In genomic region chr3:79247367-79248103, GRCh38 we compare ENCODE assay signal across 13 cellular contexts.
A peak's percentile ranks its signal among the peaks of the same experiment; 100 is the strongest.
DNase-seq lines count a peak whose midpoint lies in the region; ATAC-seq, FAIRE-seq and TF ChIP-seq lines count a peak whose summit lies in the region.
"Had no signal": no experiment of that assay in that cellular context is flagged by ENCODE, and none has a peak within 500 bp of the region (broad histone marks: within the 10 kb centered on the region; RNA-seq: fewer than 3 reads in every experiment).

No MANE protein-coding gene starts in this region.

- H3K9me3 ChIP-seq in skeletal muscle satellite cell (replicated peaks; ENCODE audit: low read length) = no peaks in the 10 kb centered on the region
- H3K9me3 ChIP-seq in breast epithelium = no peaks in the 10 kb centered on the region
- no peaks in the 10 kb centered on the region for H3K9me3 ChIP-seq in Caco-2
- H3K9me3 ChIP-seq: transverse colon had no signal

- H3K27ac ChIP-seq in breast epithelium = no peak overlapping the region
- H3K27ac ChIP-seq: PC-9 had no signal

- peak; percentile 88 for FAIRE-seq in islet of Langerhans (lab: Jason Lieb, UNC)

- H3K4me3 Mint-ChIP-seq in HFFc6 (no peak overlapping the region), Caco-2 (ENCODE audit: unreplicated experiment) (no peak overlapping the region)
- H3K4me3 Mint-ChIP-seq: activated CD4-positive, alpha-beta memory T cell treated with anti-CD3 and anti-CD28 coated beads for 36 hours had no signal

- no peaks in the 10 kb centered on the region for H3K36me3 Mint-ChIP-seq in HFFc6 (ENCODE audit: low read depth)
- H3K36me3 Mint-ChIP-seq in Caco-2 (ENCODE audit: insufficient read depth, unreplicated experiment) = no peaks in the 10 kb centered on the region
- H3K36me3 Mint-ChIP-seq: activated CD4-positive, alpha-beta memory T cell treated with anti-CD3 and anti-CD28 coated beads for 36 hours had no signal

- H3K9me3 Mint-ChIP-seq in HFFc6 (no peaks in the 10 kb centered on the region), Caco-2 (ENCODE audit: unreplicated experiment) (no peaks in the 10 kb centered on the region)

- H3K27me3 ChIP-seq in skeletal muscle satellite cell (ENCODE audit: control insufficient read depth, insufficient read depth, low read length) = no peaks in the 10 kb centered on the region
- no peaks in the 10 kb centered on the region for H3K27me3 ChIP-seq in breast epithelium
- no peaks in the 10 kb centered on the region for H3K27me3 ChIP-seq in Caco-2 (replicated peaks; ENCODE audit: control insufficient read depth, insufficient read depth, low read length)
- H3K27me3 ChIP-seq: transverse colon had no signal

- CTCF ChIA-PET in Caco-2 (lab: Charles Lee) = no interaction called here

- TF ChIP-seq POLR2A in breast epithelium (IDR thresholded peaks at IDR 0.05) = no peak

- H3K36me3 ChIP-seq in skeletal muscle satellite cell (ENCODE audit: insufficient read depth, low read length) = no peaks in the 10 kb centered on the region
- H3K36me3 ChIP-seq in breast epithelium = no peaks in the 10 kb centered on the region
- H3K36me3 ChIP-seq in Caco-2 (ENCODE audit: control insufficient read depth, insufficient read depth, low read length) = no peaks in the 10 kb centered on the region
- H3K36me3 ChIP-seq: transverse colon had no signal

- intact Hi-C loops in breast epithelium (cut with DNase I; ENCODE audit: low total_unique reads) = no loop called here
- intact Hi-C loops in Caco-2 (cut with micrococcal nuclease; ENCODE audit: unreplicated experiment) = no loop called here

- H3K4me3 ChIP-seq in cardiac fibroblast (replicated peaks in 1 of 2; ENCODE audit: low read depth in 2 of 2, low read length in 2 of 2) (no peak overlapping the region), skeletal muscle satellite cell (ENCODE audit: low read length) (no peak overlapping the region), breast epithelium (no peak overlapping the region), Caco-2 (ENCODE audit: low read depth, low read length) (no peak overlapping the region)
- H3K4me3 ChIP-seq: PC-9, transverse colon had no signal

- peak overlapping the region; percentile 55 for H3K4me2 ChIP-seq in skeletal muscle satellite cell (ENCODE audit: low read length)
- H3K4me2 ChIP-seq: PC-9 had no signal

- no peak for ATAC-seq in GM21515 (IDR thresholded peaks at IDR 0.05; ENCODE audit: unreplicated experiment)

- H3K4me1 Mint-ChIP-seq in HFFc6 (ENCODE audit: low read depth) = peaks cover 16% of the 10 kb centered on the region; the same call in 1 of the 2 replicates
- H3K4me1 Mint-ChIP-seq in Caco-2 (ENCODE audit: low read depth, unreplicated experiment) = no peaks in the 10 kb centered on the region

- H3K27me3 Mint-ChIP-seq in HFFc6 (ENCODE audit: insufficient read depth) (no peaks in the 10 kb centered on the region), Caco-2 (ENCODE audit: insufficient read depth, unreplicated experiment) (peaks cover 8% of the 10 kb centered on the region)
- H3K27me3 Mint-ChIP-seq: activated CD4-positive, alpha-beta memory T cell treated with anti-CD3 and anti-CD28 coated beads for 36 hours had no signal

- peak overlapping the region; percentile 34 for H3K9ac ChIP-seq in skeletal muscle satellite cell (ENCODE audit: low read depth, low read length)

- no TSS peak for BruUV-seq in Caco-2 (replicated peaks; lab: Mats Ljungman, UMichigan)

- H3K4me1 ChIP-seq in skeletal muscle satellite cell (ENCODE audit: control insufficient read depth, insufficient read depth, low read length) = peaks cover 32% of the 10 kb centered on the region
- H3K4me1 ChIP-seq in breast epithelium = no peaks in the 10 kb centered on the region
- no peaks in the 10 kb centered on the region for H3K4me1 ChIP-seq in Caco-2
- H3K4me1 ChIP-seq: transverse colon had no signal

- POLR2A ChIA-PET in Caco-2 (lab: Charles Lee) = no interaction called here

- DNase-seq in HFFc6 = peak; percentile 17
- peak; percentile 60 for DNase-seq in cardiac fibroblast (ENCODE audit: low read depth in 2 of 2)
- no peak for DNase-seq in breast epithelium (ENCODE audit: low spot score in 2 of 2)
- DNase-seq in activated naive CD4-positive, alpha-beta T cell treated with anti-CD3 and anti-CD28 coated beads, Interleukin-2, amount 50 U/mL, for 16 hours = no peak
- no peak for DNase-seq in Caco-2
- DNase-seq: activated CD4-positive, alpha-beta memory T cell treated with anti-CD3 and anti-CD28 coated beads for 36 hours; activated naive CD4-positive, alpha-beta T cell; erythroblast; PC-9; transverse colon had no signal

- no peak for TF ChIP-seq CTCF in HFFc6 (IDR thresholded peaks at IDR 0.05)
- TF ChIP-seq CTCF in cardiac fibroblast (IDR thresholded peaks at IDR 0.05; ENCODE audit: low read depth, low read length) = no peak
- no peak for TF ChIP-seq CTCF in breast epithelium (IDR thresholded peaks at IDR 0.05)
- TF ChIP-seq CTCF in Caco-2 (IDR thresholded peaks at IDR 0.05; ENCODE audit: insufficient read depth in 1 of 2, low read depth in 1 of 2, low read length in 1 of 2, severe bottlenecking in 1 of 2, unreplicated experiment in 1 of 2) = no peak

- H3K27ac Mint-ChIP-seq in HFFc6 (no peak overlapping the region; the same call in 1 of the 2 replicates), Caco-2 (ENCODE audit: unreplicated experiment) (no peak overlapping the region)
- H3K27ac Mint-ChIP-seq: activated CD4-positive, alpha-beta memory T cell treated with anti-CD3 and anti-CD28 coated beads for 36 hours had no signal

Comparison
In these comparisons a context has a peak if more than half of its experiments do, and no peak if none do; other contexts are left out.
1. DNase-seq: peak in HFFc6 (single experiment) and cardiac fibroblast (2 of 2); none in breast epithelium (0 of 2), activated naive CD4-positive, alpha-beta T cell treated with anti-CD3 and anti-CD28 coated beads, Interleukin-2, amount 50 U/mL, for 16 hours (single experiment) and Caco-2 (0 of 2).